ENCODE assay signal across 2 cellular contexts in the genomic region with DNA sequence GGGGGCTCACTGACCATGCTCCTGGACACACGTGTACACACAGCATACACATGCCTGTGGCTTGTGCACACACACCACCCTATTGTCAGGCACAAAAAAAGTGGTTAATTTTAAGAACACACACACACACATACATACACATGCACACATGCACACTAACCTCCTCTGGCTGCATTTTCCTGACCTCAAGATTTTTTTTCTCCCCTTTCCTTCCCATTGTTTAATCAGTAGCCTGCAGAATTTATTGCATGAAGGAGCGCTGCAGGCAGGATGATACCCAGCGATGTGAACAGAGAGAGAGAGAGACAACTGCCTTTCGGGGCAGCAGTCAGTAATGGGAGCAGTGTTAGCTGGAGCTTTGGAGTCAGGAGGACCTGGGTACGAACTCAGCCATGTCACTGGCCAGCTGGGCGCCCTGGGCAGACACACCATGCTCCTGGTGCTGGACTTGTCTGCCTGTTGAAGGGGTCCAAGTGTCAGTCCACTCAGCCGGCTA.
TF ChIP-seq lines count a peak whose summit lies in the region.

No MANE protein-coding gene starts in this region.

TF ChIP-seq in A549, 52 proteins besides CTCF, POLR2A, EP300 and RAD21:
- TF ChIP-seq, protein P1, sequence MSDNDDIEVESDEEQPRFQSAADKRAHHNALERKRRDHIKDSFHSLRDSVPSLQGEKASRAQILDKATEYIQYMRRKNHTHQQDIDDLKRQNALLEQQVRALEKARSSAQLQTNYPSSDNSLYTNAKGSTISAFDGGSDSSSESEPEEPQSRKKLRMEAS (IDR thresholded peaks at IDR 0.05) = no peak
- TF ChIP-seq, protein P2, sequence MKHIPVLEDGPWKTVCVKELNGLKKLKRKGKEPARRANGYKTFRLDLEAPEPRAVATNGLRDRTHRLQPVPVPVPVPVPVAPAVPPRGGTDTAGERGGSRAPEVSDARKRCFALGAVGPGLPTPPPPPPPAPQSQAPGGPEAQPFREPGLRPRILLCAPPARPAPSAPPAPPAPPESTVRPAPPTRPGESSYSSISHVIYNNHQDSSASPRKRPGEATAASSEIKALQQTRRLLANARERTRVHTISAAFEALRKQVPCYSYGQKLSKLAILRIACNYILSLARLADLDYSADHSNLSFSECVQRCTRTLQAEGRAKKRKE (CRISPR knock-in tag; IDR thresholded peaks at IDR 0.05; ENCODE audit: low read depth) = no peak
- TF ChIP-seq CEBPB (IDR thresholded peaks at IDR 0.05) (no peak), ZSCAN20 (CRISPR knock-in tag; IDR thresholded peaks at IDR 0.05) (no peak), NFE2L2 (conservative IDR thresholded peaks at IDR 0.05; ENCODE audit: low read length) (no peak), KDM1A (IDR thresholded peaks at IDR 0.05; ENCODE audit: low read depth) (no peak), TFCP2L1 (CRISPR knock-in tag; IDR thresholded peaks at IDR 0.05) (no peak), PHF8 (IDR thresholded peaks at IDR 0.05; ENCODE audit: borderline replicate concordance, low read depth) (no peak), GATA3 (IDR thresholded peaks at IDR 0.05; ENCODE audit: borderline replicate concordance) (no peak), MAZ (IDR thresholded peaks at IDR 0.05; ENCODE audit: borderline replicate concordance, low read depth, low read length) (no peak), MAFK (IDR thresholded peaks at IDR 0.05; ENCODE audit: partially characterized antibody) (no peak), CBX2 (IDR thresholded peaks at IDR 0.05; ENCODE audit: borderline replicate concordance, low read depth) (no peak), TP53 (CRISPR knock-in tag; IDR thresholded peaks at IDR 0.05) (no peak), HOXB13 (CRISPR knock-in tag; IDR thresholded peaks at IDR 0.05; ENCODE audit: low read depth) (no peak), FOSB (CRISPR knock-in tag; IDR thresholded peaks at IDR 0.05) (no peak), EHF (CRISPR knock-in tag; IDR thresholded peaks at IDR 0.05) (no peak), HDAC2 (IDR thresholded peaks at IDR 0.05) (no peak)
- TF ChIP-seq, protein P3, sequence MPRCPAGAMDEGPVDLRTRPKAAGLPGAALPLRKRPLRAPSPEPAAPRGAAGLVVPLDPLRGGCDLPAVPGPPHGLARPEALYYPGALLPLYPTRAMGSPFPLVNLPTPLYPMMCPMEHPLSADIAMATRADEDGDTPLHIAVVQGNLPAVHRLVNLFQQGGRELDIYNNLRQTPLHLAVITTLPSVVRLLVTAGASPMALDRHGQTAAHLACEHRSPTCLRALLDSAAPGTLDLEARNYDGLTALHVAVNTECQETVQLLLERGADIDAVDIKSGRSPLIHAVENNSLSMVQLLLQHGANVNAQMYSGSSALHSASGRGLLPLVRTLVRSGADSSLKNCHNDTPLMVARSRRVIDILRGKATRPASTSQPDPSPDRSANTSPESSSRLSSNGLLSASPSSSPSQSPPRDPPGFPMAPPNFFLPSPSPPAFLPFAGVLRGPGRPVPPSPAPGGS (IDR thresholded peaks at IDR 0.05) = no peak
- TF ChIP-seq, protein P4, sequence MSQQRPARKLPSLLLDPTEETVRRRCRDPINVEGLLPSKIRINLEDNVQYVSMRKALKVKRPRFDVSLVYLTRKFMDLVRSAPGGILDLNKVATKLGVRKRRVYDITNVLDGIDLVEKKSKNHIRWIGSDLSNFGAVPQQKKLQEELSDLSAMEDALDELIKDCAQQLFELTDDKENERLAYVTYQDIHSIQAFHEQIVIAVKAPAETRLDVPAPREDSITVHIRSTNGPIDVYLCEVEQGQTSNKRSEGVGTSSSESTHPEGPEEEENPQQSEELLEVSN (IDR thresholded peaks at IDR 0.05; ENCODE audit: borderline replicate concordance, low read depth) = no peak
- TF ChIP-seq, protein P5, sequence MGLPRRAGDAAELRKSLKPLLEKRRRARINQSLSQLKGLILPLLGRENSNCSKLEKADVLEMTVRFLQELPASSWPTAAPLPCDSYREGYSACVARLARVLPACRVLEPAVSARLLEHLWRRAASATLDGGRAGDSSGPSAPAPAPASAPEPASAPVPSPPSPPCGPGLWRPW (IDR thresholded peaks at IDR 0.05) = no peak
TF ChIP-seq in A549: peak in this region for 0.

TF ChIP-seq in HCT116, 20 proteins besides CTCF, POLR2A, EP300 and RAD21 (continued from another document):
- TF ChIP-seq, protein P6, sequence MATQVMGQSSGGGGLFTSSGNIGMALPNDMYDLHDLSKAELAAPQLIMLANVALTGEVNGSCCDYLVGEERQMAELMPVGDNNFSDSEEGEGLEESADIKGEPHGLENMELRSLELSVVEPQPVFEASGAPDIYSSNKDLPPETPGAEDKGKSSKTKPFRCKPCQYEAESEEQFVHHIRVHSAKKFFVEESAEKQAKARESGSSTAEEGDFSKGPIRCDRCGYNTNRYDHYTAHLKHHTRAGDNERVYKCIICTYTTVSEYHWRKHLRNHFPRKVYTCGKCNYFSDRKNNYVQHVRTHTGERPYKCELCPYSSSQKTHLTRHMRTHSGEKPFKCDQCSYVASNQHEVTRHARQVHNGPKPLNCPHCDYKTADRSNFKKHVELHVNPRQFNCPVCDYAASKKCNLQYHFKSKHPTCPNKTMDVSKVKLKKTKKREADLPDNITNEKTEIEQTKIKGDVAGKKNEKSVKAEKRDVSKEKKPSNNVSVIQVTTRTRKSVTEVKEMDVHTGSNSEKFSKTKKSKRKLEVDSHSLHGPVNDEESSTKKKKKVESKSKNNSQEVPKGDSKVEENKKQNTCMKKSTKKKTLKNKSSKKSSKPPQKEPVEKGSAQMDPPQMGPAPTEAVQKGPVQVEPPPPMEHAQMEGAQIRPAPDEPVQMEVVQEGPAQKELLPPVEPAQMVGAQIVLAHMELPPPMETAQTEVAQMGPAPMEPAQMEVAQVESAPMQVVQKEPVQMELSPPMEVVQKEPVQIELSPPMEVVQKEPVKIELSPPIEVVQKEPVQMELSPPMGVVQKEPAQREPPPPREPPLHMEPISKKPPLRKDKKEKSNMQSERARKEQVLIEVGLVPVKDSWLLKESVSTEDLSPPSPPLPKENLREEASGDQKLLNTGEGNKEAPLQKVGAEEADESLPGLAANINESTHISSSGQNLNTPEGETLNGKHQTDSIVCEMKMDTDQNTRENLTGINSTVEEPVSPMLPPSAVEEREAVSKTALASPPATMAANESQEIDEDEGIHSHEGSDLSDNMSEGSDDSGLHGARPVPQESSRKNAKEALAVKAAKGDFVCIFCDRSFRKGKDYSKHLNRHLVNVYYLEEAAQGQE (IDR thresholded peaks at IDR 0.05; ENCODE audit: low read depth) = no peak
- TF ChIP-seq ZFX (IDR thresholded peaks at IDR 0.05) (no peak), POLR2AphosphoS5 (IDR thresholded peaks at IDR 0.05; ENCODE audit: low read depth, low read length) (no peak), ELF1 (IDR thresholded peaks at IDR 0.05; ENCODE audit: borderline replicate concordance, low read depth) (no peak), EGR1 (IDR thresholded peaks at IDR 0.05; ENCODE audit: low read depth) (no peak), SP1 (IDR thresholded peaks at IDR 0.05; ENCODE audit: low read depth) (no peak), EZH2phosphoT487 (IDR thresholded peaks at IDR 0.05; ENCODE audit: borderline replicate concordance) (no peak), SRF (IDR thresholded peaks at IDR 0.05; ENCODE audit: low read depth) (no peak), CEBPB (IDR thresholded peaks at IDR 0.05; ENCODE audit: low read depth) (no peak), ZNF274 (IDR thresholded peaks at IDR 0.05; ENCODE audit: low read depth, low read length) (no peak), JUND (IDR thresholded peaks at IDR 0.05) (no peak)
- TF ChIP-seq, protein P7, sequence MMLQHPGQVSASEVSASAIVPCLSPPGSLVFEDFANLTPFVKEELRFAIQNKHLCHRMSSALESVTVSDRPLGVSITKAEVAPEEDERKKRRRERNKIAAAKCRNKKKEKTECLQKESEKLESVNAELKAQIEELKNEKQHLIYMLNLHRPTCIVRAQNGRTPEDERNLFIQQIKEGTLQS (IDR thresholded peaks at IDR 0.05) = no peak
- TF ChIP-seq, protein P8, sequence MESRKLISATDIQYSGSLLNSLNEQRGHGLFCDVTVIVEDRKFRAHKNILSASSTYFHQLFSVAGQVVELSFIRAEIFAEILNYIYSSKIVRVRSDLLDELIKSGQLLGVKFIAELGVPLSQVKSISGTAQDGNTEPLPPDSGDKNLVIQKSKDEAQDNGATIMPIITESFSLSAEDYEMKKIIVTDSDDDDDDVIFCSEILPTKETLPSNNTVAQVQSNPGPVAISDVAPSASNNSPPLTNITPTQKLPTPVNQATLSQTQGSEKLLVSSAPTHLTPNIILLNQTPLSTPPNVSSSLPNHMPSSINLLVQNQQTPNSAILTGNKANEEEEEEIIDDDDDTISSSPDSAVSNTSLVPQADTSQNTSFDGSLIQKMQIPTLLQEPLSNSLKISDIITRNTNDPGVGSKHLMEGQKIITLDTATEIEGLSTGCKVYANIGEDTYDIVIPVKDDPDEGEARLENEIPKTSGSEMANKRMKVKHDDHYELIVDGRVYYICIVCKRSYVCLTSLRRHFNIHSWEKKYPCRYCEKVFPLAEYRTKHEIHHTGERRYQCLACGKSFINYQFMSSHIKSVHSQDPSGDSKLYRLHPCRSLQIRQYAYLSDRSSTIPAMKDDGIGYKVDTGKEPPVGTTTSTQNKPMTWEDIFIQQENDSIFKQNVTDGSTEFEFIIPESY (IDR thresholded peaks at IDR 0.05; ENCODE audit: extremely low read depth, insufficient replicate concordance, low read length) = no peak
